ENCODE assay signal across 23 cellular contexts in genomic region chr5:159782995-159783300, GRCh38.
"Had no signal": no experiment of that assay in that cellular context is flagged by ENCODE, and none has a peak within 500 bp of the region (broad histone marks: within the 10 kb centered on the region; RNA-seq: fewer than 3 reads in every experiment).

No MANE protein-coding gene starts in this region.

- H3K27me3 ChIP-seq: neural progenitor cell, ovary, right lobe of liver, sigmoid colon, testis, thyroid gland, transverse colon, vagina had no signal

- H3K27ac ChIP-seq: neural progenitor cell, ovary, parathyroid adenoma, psoas muscle, right lobe of liver, sigmoid colon, stomach, testis, thyroid gland, transverse colon, vagina had no signal

- H3K36me3 ChIP-seq: neural progenitor cell, ovary, right lobe of liver, sigmoid colon, stomach, thyroid gland, transverse colon, vagina had no signal

- FAIRE-seq: small intestine, urothelium cell line had no signal

- H3K9me3 ChIP-seq: ovary, psoas muscle, right lobe of liver, sigmoid colon, stomach, testis, thyroid gland, transverse colon, vagina had no signal

- H3K4me3 ChIP-seq: neural progenitor cell, ovary, psoas muscle, right lobe of liver, sigmoid colon, stomach, testis, thyroid gland, transverse colon, vagina had no signal

- H3K4me1 ChIP-seq: neural progenitor cell, parathyroid adenoma, psoas muscle, right lobe of liver, sigmoid colon, thyroid gland had no signal

- DNase-seq: naive thymus-derived CD4-positive, alpha-beta T cell; natural killer cell; occipital lobe; ovary; posterior cingulate gyrus; psoas muscle; right cardiac atrium; right lobe of liver; sigmoid colon; small intestine; stimulated activated CD4-positive, alpha-beta T cell treated with anti-CD3 and anti-CD28 coated beads, Interleukin-2, amount 100 ng/mL, for 24 hours; stimulated activated CD4-positive, alpha-beta T cell treated with anti-CD3 and anti-CD28 coated beads, Interleukin-2, amount 100 ng/mL, for 48 hours; stimulated activated CD4-positive, alpha-beta T cell treated with anti-CD3 and anti-CD28 coated beads, Interleukin-4, amount 100 ng/mL, for 24 hours; stimulated activated naive B cell treated with anti-CD40 and anti-IgM and Interleukin-4, amounts not matched to agents 10 μg/mL and 1 μg/mL and 100 μg/mL, for 72 hours; stimulated activated naive CD4-positive, alpha-beta T cell treated with Interleukin-2 at 50 U/mL for 16 hours; stomach; testis; thyroid gland; transverse colon had no signal
